ENCODE assay signal across 17 cellular contexts in the genomic region with DNA sequence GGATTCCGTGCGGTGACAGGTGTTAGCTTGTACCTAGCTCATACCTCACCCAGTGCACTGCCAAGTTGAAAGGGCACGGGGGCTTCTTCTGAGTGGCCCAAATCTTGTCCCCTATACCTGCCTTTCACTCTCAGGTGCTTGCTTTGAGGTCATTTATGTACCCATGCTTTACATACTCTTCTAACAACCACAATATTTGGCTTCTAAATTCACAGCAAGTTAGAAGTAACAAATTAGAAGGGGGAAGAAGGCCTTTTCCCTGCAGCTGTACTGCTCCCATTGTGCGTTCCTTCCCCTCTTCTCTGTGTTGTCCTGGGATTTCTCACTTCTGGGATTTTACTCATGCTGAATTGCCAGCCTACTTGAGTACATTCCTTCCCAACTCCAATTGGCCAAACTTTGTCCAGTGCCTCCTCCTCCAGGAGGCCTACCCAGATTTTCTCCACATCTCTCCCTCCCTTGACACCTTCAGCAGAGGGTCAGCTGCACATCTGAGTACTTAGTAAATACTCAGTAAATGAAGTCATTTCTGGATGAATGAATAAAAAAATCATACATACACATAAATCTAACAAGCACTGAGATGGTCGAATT.
DNase-seq lines count a peak whose midpoint lies in the region; ATAC-seq, FAIRE-seq and TF ChIP-seq lines count a peak whose summit lies in the region.
"Had no signal": no experiment of that assay in that cellular context is flagged by ENCODE, and none has a peak within 500 bp of the region (broad histone marks: within the 10 kb centered on the region; RNA-seq: fewer than 3 reads in every experiment).

No MANE protein-coding gene starts in this region.

- H2BK12ac ChIP-seq in H1 (ENCODE audit: low read depth, low read length), result no peak overlapping the region

- no peak overlapping the region for H3K4me2 ChIP-seq in H1 (ENCODE audit: insufficient read depth in 1 of 2, low read depth in 2 of 2, low read length in 2 of 2)

- no peak overlapping the region for H2BK20ac ChIP-seq in H1 (ENCODE audit: low read length)

- peaks cover 98% of the 10 kb centered on the region for H3K27me3 Mint-ChIP-seq in stimulated activated naive CD8-positive, alpha-beta T cell treated with anti-CD3 and anti-CD28 coated beads, Interleukin-15, amount 100 ng/mL, for 72 hours

- no peak overlapping the region for H3K9ac ChIP-seq in H1 (replicated peaks in 1 of 4; ENCODE audit: extremely low read depth in 1 of 4, low read depth in 3 of 4, low read length in 3 of 4)

- DNase-seq in stimulated activated naive CD8-positive, alpha-beta T cell treated with anti-CD3 and anti-CD28 coated beads, Interleukin-15, amount 100 ng/mL, for 72 hours, result no peak
- no peak for DNase-seq in stimulated activated naive CD8-positive, alpha-beta T cell treated with anti-CD3 and anti-CD28 coated beads, Interleukin-15, Interleukin-2, amounts not matched to agents 100 U/mL and 50 U/mL, for 24 hours
- no peak for DNase-seq in SJSA1 (ENCODE audit: low read depth in 1 of 2, low spot score in 2 of 2)
- DNase-seq in H1 (ENCODE audit: low read depth in 1 of 2, low spot score in 2 of 2), result no peak
- no peak for DNase-seq in lower lobe of right lung
- no peak for DNase-seq in H7
- no peak for DNase-seq in mucosa of gallbladder (ENCODE audit: low spot score)
- DNase-seq: colonic mucosa; mesendoderm; NCI-H187 treated with DMSO at 0.1 percent for 48 hours; ovary; small intestine; stimulated activated naive B cell treated with anti-CD40 and anti-IgM and Interleukin-4, amounts not matched to agents 10 μg/mL and 1 μg/mL and 100 μg/mL, for 72 hours; SW 1271 had no signal

- CTCF ChIA-PET in H1 (lab: Charles Lee; ENCODE audit: partially characterized antibody), result interaction anchor here (0.8 to 5.6 kb wide), 7 partner anchors 13 to 43 kb away, joined by 3 to 50 read pairs (median 4); no protein-coding TSS in a partner anchor

- no peak overlapping the region for H4K5ac ChIP-seq in H1 (ENCODE audit: insufficient read length, low read depth, low read length)

- H3K9me3 ChIP-seq in SJSA1 (replicated peaks), result no peaks in the 10 kb centered on the region
- no peaks in the 10 kb centered on the region for H3K9me3 ChIP-seq in H1 (ENCODE audit: insufficient read depth in 2 of 2, low read depth in 1 of 2, low read length in 1 of 2)
- no peaks in the 10 kb centered on the region for H3K9me3 ChIP-seq in lower lobe of right lung
- H3K9me3 ChIP-seq: colonic mucosa, ovary, vagina had no signal

- no peak overlapping the region for H3K4ac ChIP-seq in H1 (replicated peaks; ENCODE audit: insufficient read length, low read depth, low read length)

- H3K4me1 ChIP-seq in SJSA1 (replicated peaks) (peaks cover 27% of the 10 kb centered on the region), H1 (replicated peaks in 1 of 4; ENCODE audit: control insufficient read depth in 3 of 4, insufficient read depth in 4 of 4, low read length in 3 of 4) (peaks cover 5 to 40% (median 14%) of the 10 kb centered on the region in 4 experiments), lower lobe of right lung (peaks cover 12% of the 10 kb centered on the region)

- no peak overlapping the region for H3K27ac Mint-ChIP-seq in stimulated activated naive CD8-positive, alpha-beta T cell treated with anti-CD3 and anti-CD28 coated beads, Interleukin-15, amount 100 ng/mL, for 72 hours

- TF ChIP-seq RAD21 in H1 (IDR thresholded peaks at IDR 0.05 in 1 of 2, conservative IDR thresholded peaks at IDR 0.05 in 1 of 2; ENCODE audit: low read depth in 2 of 2, low read length in 2 of 2), result no peak

- H3K9me3 Mint-ChIP-seq in stimulated activated naive CD8-positive, alpha-beta T cell treated with anti-CD3 and anti-CD28 coated beads, Interleukin-15, amount 100 ng/mL, for 72 hours, result no peaks in the 10 kb centered on the region
- H3K9me3 Mint-ChIP-seq: stimulated activated naive B cell treated with anti-CD40 and anti-IgM and Interleukin-4, amounts not matched to agents 10 μg/mL and 1 μg/mL and 100 μg/mL, for 72 hours had no signal

- H3K4me3 ChIP-seq in SJSA1 (no peak overlapping the region), H1 (ENCODE audit: extremely low read depth in 1 of 4, insufficient read depth in 2 of 4, low read depth in 3 of 4, low read length in 4 of 4) (no peak overlapping the region), lower lobe of right lung (no peak overlapping the region), H7 (ENCODE audit: insufficient read depth, low read depth, low read length) (no peak overlapping the region)
- H3K4me3 ChIP-seq: colonic mucosa, ovary had no signal

- H3K27me3 ChIP-seq in SJSA1 (replicated peaks) (no peaks in the 10 kb centered on the region), H1 (replicated peaks in 1 of 4; ENCODE audit: control insufficient read depth in 3 of 4, extremely low read depth in 1 of 4, insufficient read depth in 3 of 4, low read length in 3 of 4) (peaks cover 95 to 99% (median 99%) of the 10 kb centered on the region in 4 experiments), lower lobe of right lung (ENCODE audit: low read depth) (peaks cover 92% of the 10 kb centered on the region), H7 (ENCODE audit: control insufficient read depth, insufficient read depth, low read length) (peaks cover 99% of the 10 kb centered on the region)
- H3K27me3 ChIP-seq: ovary had no signal

- no peak for TF ChIP-seq POLR2A in H1 (IDR thresholded peaks at IDR 0.05; ENCODE audit: control extremely low read depth in 1 of 2, low read depth in 2 of 2, low read length in 2 of 2)

- POLR2A ChIA-PET in H1 (lab: Charles Lee; ENCODE audit: partially characterized antibody), result interaction anchor here (0.6 to 1.1 kb wide), 4 partner anchors 9 to 97 kb away, joined by 3 to 4 read pairs (median 3); no protein-coding TSS in a partner anchor

- FAIRE-seq in H1 (lab: Jason Lieb, UNC), result no peak
- FAIRE-seq: small intestine had no signal

- no peak overlapping the region for H3K23ac ChIP-seq in H1 (ENCODE audit: insufficient read length)

- 33% methylated on average over 5 of the region's 5 CpGs; no CpG with 5 or more reads in 1 of the 2 experiments for WGBS in H1 (ENCODE audit: extremely low coverage in 1 of 2, insufficient coverage in 1 of 2, insufficient read length in 1 of 2, insufficient replicate concordance in 2 of 2, low coverage in 1 of 2, low lambda C conversion rate in 2 of 2, missing lambda C conversion rate in 1 of 2), 2 experiments

- no peak for TF ChIP-seq EP300 in H1 (IDR thresholded peaks at IDR 0.05; ENCODE audit: borderline replicate concordance in 1 of 2, low read depth in 2 of 2, low read length in 2 of 2)

- no peak overlapping the region for H2AFZ ChIP-seq in H1 (ENCODE audit: low read length)

- no peak overlapping the region for H4K8ac ChIP-seq in H1 (ENCODE audit: extremely low read depth, insufficient read depth, low read length)

- peak overlapping the region; percentile 22 to 64 for H3K4me3 Mint-ChIP-seq in stimulated activated naive CD8-positive, alpha-beta T cell treated with anti-CD3 and anti-CD28 coated beads, Interleukin-15, amount 100 ng/mL, for 72 hours

- peaks cover 17 to 42% of the 10 kb centered on the region in 2 experiments for H4K20me1 ChIP-seq in H1 (replicated peaks in 1 of 2; ENCODE audit: control insufficient read depth in 1 of 2, insufficient read depth in 2 of 2, low read length in 2 of 2)

- TF ChIP-seq CTCF in H1 (IDR thresholded peaks at IDR 0.05; ENCODE audit: control extremely low read depth in 1 of 3, insufficient read depth in 1 of 3, low read depth in 1 of 3, low read length in 3 of 3), result no peak
- TF ChIP-seq CTCF in lower lobe of right lung (IDR thresholded peaks at IDR 0.05), result no peak

- peaks cover 31% of the 10 kb centered on the region for H3K4me1 Mint-ChIP-seq in stimulated activated naive CD8-positive, alpha-beta T cell treated with anti-CD3 and anti-CD28 coated beads, Interleukin-15, amount 100 ng/mL, for 72 hours

- peak overlapping the region; percentile 55; the same call in 1 of the 2 replicates for H2BK15ac ChIP-seq in H1 (ENCODE audit: low read length)

- H2BK120ac ChIP-seq in H1 (replicated peaks; ENCODE audit: low read depth, low read length), result no peak overlapping the region

- no peak for ATAC-seq in stimulated activated naive CD8-positive, alpha-beta T cell treated with anti-CD3 and anti-CD28 coated beads, Interleukin-15, amount 100 ng/mL, for 72 hours
- ATAC-seq in stimulated activated naive CD8-positive, alpha-beta T cell treated with anti-CD3 and anti-CD28 coated beads, Interleukin-15, Interleukin-2, amounts not matched to agents 100 U/mL and 50 U/mL, for 24 hours, result no peak
- ATAC-seq in lower lobe of right lung (no peak), HG03521 (IDR thresholded peaks at IDR 0.05; ENCODE audit: unreplicated experiment) (no peak)

- H3K18ac ChIP-seq in H1 (ENCODE audit: extremely low read depth, low read length), result no peak overlapping the region

- intact Hi-C loops in lower lobe of right lung (cut with DNase I), result no loop called here

- no peaks in the 10 kb centered on the region for H3K79me2 ChIP-seq in H1 (ENCODE audit: control insufficient read depth in 1 of 2, insufficient read depth in 2 of 2, low read length in 2 of 2)

- no peak overlapping the region for H4K91ac ChIP-seq in H1 (replicated peaks; ENCODE audit: insufficient read length, low read length)

- H3K27ac ChIP-seq in SJSA1 (peak overlapping the region; percentile 38), H1 (ENCODE audit: low read depth, low read length) (no peak overlapping the region), lower lobe of right lung (no peak overlapping the region)
- H3K27ac ChIP-seq: C4-2B, colonic mucosa, ovary, vagina had no signal

- no peaks in the 10 kb centered on the region for H3K79me1 ChIP-seq in H1 (ENCODE audit: low read depth, low read length)

- no peak overlapping the region for H2BK5ac ChIP-seq in H1 (ENCODE audit: low read depth, low read length)

- no peak overlapping the region for H2AK5ac ChIP-seq in H1 (ENCODE audit: low read depth, low read length)

- H3K56ac ChIP-seq in H1 (replicated peaks; ENCODE audit: insufficient read length, low read depth, low read length), result no peak overlapping the region

- H3K36me3 ChIP-seq in SJSA1 (no peaks in the 10 kb centered on the region), H1 (ENCODE audit: control insufficient read depth in 2 of 4, insufficient read depth in 4 of 4, low read length in 3 of 4) (no peaks in the 10 kb centered on the region), lower lobe of right lung (no peaks in the 10 kb centered on the region), H7 (replicated peaks; ENCODE audit: control insufficient read depth, insufficient read depth, low read length) (no peaks in the 10 kb centered on the region)
- H3K36me3 ChIP-seq: colonic mucosa, ovary, vagina had no signal

- H3K14ac ChIP-seq in H1 (ENCODE audit: insufficient read length), result no peak overlapping the region

- peaks cover 3% of the 10 kb centered on the region for H3K23me2 ChIP-seq in H1 (ENCODE audit: low read depth, low read length)

TF ChIP-seq in H1, 55 proteins besides CTCF, POLR2A, EP300 and RAD21 (continues in another document):
- TF ChIP-seq TBP (IDR thresholded peaks at IDR 0.05; ENCODE audit: low read depth, low read length) (no peak), BCL11A (IDR thresholded peaks at IDR 0.05; ENCODE audit: low read depth in 2 of 2, low read length in 2 of 2) (no peak)
